ENCODE assay signal across 17 cellular contexts in genomic region chr3:156761713-156762575, GRCh38.
A peak's percentile ranks its signal among the peaks of the same experiment; 100 is the strongest.
DNase-seq lines count a peak whose midpoint lies in the region; FAIRE-seq and TF ChIP-seq lines count a peak whose summit lies in the region.
"Had no signal": no experiment of that assay in that cellular context is flagged by ENCODE, and none has a peak within 500 bp of the region (broad histone marks: within the 10 kb centered on the region; RNA-seq: fewer than 3 reads in every experiment).

No MANE protein-coding gene starts in this region.

- intact Hi-C loops in mammary epithelial cell (cut with micrococcal nuclease), result no loop called here
- intact Hi-C loops in CD4-positive, alpha-beta memory T cell (cut with micrococcal nuclease), result no loop called here
- intact Hi-C loops in ovary (cut with DNase I), result no loop called here

- dilution Hi-C loops in mammary epithelial cell (cut with HindIII; ENCODE audit: low sequenced_read_pairs), result no loop called here

- H3K27me3 ChIP-seq in ACC112 (ENCODE audit: insufficient read depth, low read length) (no peaks in the 10 kb centered on the region), MG63 (no peaks in the 10 kb centered on the region), mammary epithelial cell (ENCODE audit: insufficient read depth, low read length) (no peaks in the 10 kb centered on the region), small intestine (ENCODE audit: control insufficient read depth in 2 of 2, insufficient read depth in 2 of 2, low read length in 2 of 2) (no peaks in the 10 kb centered on the region), ovary (no peaks in the 10 kb centered on the region)
- H3K27me3 ChIP-seq in CD4-positive, alpha-beta memory T cell (ENCODE audit: insufficient read depth, low read length), result no peaks in the 10 kb centered on the region

- H3K4me1 Mint-ChIP-seq in CD4-positive, alpha-beta memory T cell, result peaks cover 0 to 2% (median 0%) of the 10 kb centered on the region in 4 donors
- H3K4me1 Mint-ChIP-seq: activated naive CD8-positive, alpha-beta T cell treated with anti-CD3 and anti-CD28 coated beads, Interleukin-2, amount 50 U/mL, for 24 hours had no signal

- H3K4me3 ChIP-seq in ACC112 (ENCODE audit: low read depth, low read length), result peak overlapping the region; percentile 32; the same call in 1 of the 2 replicates
- H3K4me3 ChIP-seq in MG63, result no peak overlapping the region
- H3K4me3 ChIP-seq in mammary epithelial cell (replicated peaks in 1 of 3; ENCODE audit: insufficient read depth in 1 of 3, low read depth in 2 of 3, low read length in 3 of 3), result no peak overlapping the region
- no peak overlapping the region for H3K4me3 ChIP-seq in CD4-positive, alpha-beta memory T cell (ENCODE audit: low read length in 2 of 2)
- no peak overlapping the region for H3K4me3 ChIP-seq in small intestine (ENCODE audit: low read depth in 1 of 2, low read length in 2 of 2)
- no peak overlapping the region for H3K4me3 ChIP-seq in ovary
- H3K4me3 ChIP-seq: skin epidermis had no signal

- H3K27ac ChIP-seq in ACC112 (ENCODE audit: low read depth, low read length), result peak overlapping the region; percentile 82
- H3K27ac ChIP-seq in mammary epithelial cell (ENCODE audit: insufficient read depth, low read depth, low read length), result peak overlapping the region; percentile 78
- H3K27ac ChIP-seq in CD4-positive, alpha-beta memory T cell (ENCODE audit: low read depth, low read length), result no peak overlapping the region
- no peak overlapping the region for H3K27ac ChIP-seq in small intestine (ENCODE audit: low read depth in 1 of 2, low read length in 1 of 2)
- H3K27ac ChIP-seq in ovary, result no peak overlapping the region
- H3K27ac ChIP-seq: skin epidermis had no signal

- no TSS peak for BruUV-seq in mammary epithelial cell (replicated peaks; lab: Mats Ljungman, UMichigan)

- H3K36me3 ChIP-seq in ACC112 (ENCODE audit: insufficient read depth, low read length) (no peaks in the 10 kb centered on the region), MG63 (no peaks in the 10 kb centered on the region), mammary epithelial cell (ENCODE audit: insufficient read depth, low read length) (no peaks in the 10 kb centered on the region), small intestine (ENCODE audit: control insufficient read depth in 2 of 2, insufficient read depth in 2 of 2, low read length in 2 of 2) (no peaks in the 10 kb centered on the region), ovary (no peaks in the 10 kb centered on the region)
- H3K36me3 ChIP-seq in CD4-positive, alpha-beta memory T cell (ENCODE audit: insufficient read depth, low read length), result no peaks in the 10 kb centered on the region

- in situ Hi-C loops in mammary epithelial cell (cut with MboI; ENCODE audit: low sequenced_read_pairs in 2 of 2) (no loop called here), GM13976 (cut with MboI; ENCODE audit: low sequenced_read_pairs, unreplicated experiment) (no loop called here)

- H3K9ac ChIP-seq in mammary epithelial cell (ENCODE audit: insufficient read depth, low read length), result no peak overlapping the region

- no peaks in the 10 kb centered on the region for H3K79me2 ChIP-seq in ACC112 (ENCODE audit: control insufficient read depth, insufficient read depth, low read length, unreplicated experiment)
- H3K79me2 ChIP-seq in mammary epithelial cell (ENCODE audit: insufficient read depth, low read length), result no peaks in the 10 kb centered on the region

- H2AFZ ChIP-seq in ACC112 (ENCODE audit: low read length, unreplicated experiment) (peak overlapping the region; percentile 33), mammary epithelial cell (ENCODE audit: low read depth, low read length) (peak overlapping the region; percentile 40)

- H3K27me3 Mint-ChIP-seq in CD4-positive, alpha-beta memory T cell, result no peaks in the 10 kb centered on the region
- H3K27me3 Mint-ChIP-seq: activated naive CD8-positive, alpha-beta T cell treated with anti-CD3 and anti-CD28 coated beads, Interleukin-2, amount 50 U/mL, for 24 hours; stimulated activated naive B cell treated with anti-CD40 and anti-IgM and Interleukin-4, amounts not matched to agents 10 μg/mL and 1 μg/mL and 100 μg/mL, for 72 hours had no signal

- CTCF ChIA-PET in mammary epithelial cell (lab: Charles Lee; ENCODE audit: low non-redundant PET), result no interaction called here
- CTCF ChIA-PET in CD4-positive, alpha-beta memory T cell (lab: Charles Lee; ENCODE audit: partially characterized antibody), result interaction anchor here (1.1 kb wide), 1 partner anchor 161 kb away, joined by 3 read pairs; no protein-coding TSS in a partner anchor

- TF ChIP-seq CTCF in mammary epithelial cell (conservative IDR thresholded peaks at IDR 0.05 in 1 of 2, IDR thresholded peaks at IDR 0.05 in 1 of 2; ENCODE audit: extremely low read depth in 1 of 2, insufficient read depth in 1 of 2, low read depth in 1 of 2, low read length in 2 of 2) (peak in 1 of 2 donors; percentile 14), ovary (IDR thresholded peaks at IDR 0.05) (no peak), GM13976 (IDR thresholded peaks at IDR 0.05; ENCODE audit: borderline replicate concordance, control extremely low read depth, extremely low read depth, insufficient read depth, missing control alignments) (no peak)

- H3K36me3 Mint-ChIP-seq in CD4-positive, alpha-beta memory T cell, result no peaks in the 10 kb centered on the region

- peak; percentile 34 for DNase-seq in MG63
- DNase-seq in mammary epithelial cell, result no peak
- peak; percentile 27 for DNase-seq in mucosa of gallbladder (ENCODE audit: low spot score)
- DNase-seq in CD4-positive, alpha-beta memory T cell, result no peak
- DNase-seq in small intestine, result no peak
- no peak for DNase-seq in ovary
- DNase-seq in GM13976 (ENCODE audit: low spot score), result no peak
- DNase-seq: activated CD4-positive, alpha-beta T cell treated with anti-CD3 and anti-CD28 coated beads, Interleukin-2, amount 50 U/mL, for 4 hours; activated naive CD8-positive, alpha-beta T cell treated with anti-CD3 and anti-CD28 coated beads, Interleukin-2, amount 50 U/mL, for 24 hours; activated T-cell treated with anti-CD3 and anti-CD28 coated beads, Interleukin-2, amount 50 U/mL, for 48 hours; glutamatergic neuron; NCI-H1092 treated with DMSO at 0.1 percent for 48 hours; NCI-H226; stimulated activated naive B cell treated with anti-CD40 and anti-IgM and Interleukin-4, amounts not matched to agents 10 μg/mL and 1 μg/mL and 100 μg/mL, for 72 hours had no signal

- POLR2A ChIA-PET in CD4-positive, alpha-beta memory T cell (lab: Charles Lee; ENCODE audit: partially characterized antibody), result interaction anchor here (1.3 kb wide), 1 partner anchor 56 kb away, joined by 3 read pairs; no protein-coding TSS in a partner anchor

- WGBS in mammary epithelial cell (ENCODE audit: low coverage, missing lambda C conversion rate), result 100% methylated on average over 4 of the region's 5 CpGs
- 69 to 78% (median 75%) methylated on average over 5 of the region's 5 CpGs for WGBS in small intestine, 3 donors
- WGBS in ovary, 3 donors, result 71 to 73% (median 73%) methylated on average over 5 of the region's 5 CpGs

- 0 out of 2 replicates have a peak, but pooled peaks cover 2% of the 10 kb centered on the region for H3K9me3 ChIP-seq in MG63
- no peaks in the 10 kb centered on the region for H3K9me3 ChIP-seq in mammary epithelial cell (replicated peaks; ENCODE audit: insufficient read depth, low read length)
- H3K9me3 ChIP-seq in CD4-positive, alpha-beta memory T cell (ENCODE audit: control insufficient read depth in 1 of 2, low read length in 2 of 2), result no peaks in the 10 kb centered on the region
- H3K9me3 ChIP-seq in small intestine (ENCODE audit: control insufficient read depth, low read depth), result no peaks in the 10 kb centered on the region
- no peaks in the 10 kb centered on the region for H3K9me3 ChIP-seq in ovary

- no peak overlapping the region for H3K4me2 ChIP-seq in mammary epithelial cell (ENCODE audit: insufficient read depth, low read depth, low read length)

- no peak for FAIRE-seq in small intestine (lab: Jason Lieb, UNC)
- FAIRE-seq: G401.6 had no signal

- peak overlapping the region in 1 of 7 donors; percentile 3 for H3K27ac Mint-ChIP-seq in CD4-positive, alpha-beta memory T cell
- H3K27ac Mint-ChIP-seq: activated naive CD8-positive, alpha-beta T cell treated with anti-CD3 and anti-CD28 coated beads, Interleukin-2, amount 50 U/mL, for 24 hours had no signal

- no peak for TF ChIP-seq POLR2A in ovary (IDR thresholded peaks at IDR 0.05)

- no peaks in the 10 kb centered on the region for H3K9me3 Mint-ChIP-seq in CD4-positive, alpha-beta memory T cell

- TF ChIP-seq EP300 in ovary (IDR thresholded peaks at IDR 0.05), result no peak

- peaks cover 39% of the 10 kb centered on the region for H3K4me1 ChIP-seq in ACC112 (ENCODE audit: control insufficient read depth, insufficient read depth, low read length, unreplicated experiment)
- peaks cover 35% of the 10 kb centered on the region for H3K4me1 ChIP-seq in mammary epithelial cell (ENCODE audit: insufficient read depth, low read length)
- no peaks in the 10 kb centered on the region for H3K4me1 ChIP-seq in CD4-positive, alpha-beta memory T cell (ENCODE audit: insufficient read depth, low read length)
- H3K4me1 ChIP-seq in small intestine (ENCODE audit: control insufficient read depth in 2 of 2, insufficient read depth in 1 of 2, low read depth in 1 of 2, low read length in 1 of 2), result no peaks in the 10 kb centered on the region
- no peaks in the 10 kb centered on the region for H3K4me1 ChIP-seq in ovary (ENCODE audit: insufficient read depth)

- H4K20me1 ChIP-seq in mammary epithelial cell (ENCODE audit: insufficient read depth, low read length), result no peaks in the 10 kb centered on the region

- no peak overlapping the region for H3K4me3 Mint-ChIP-seq in CD4-positive, alpha-beta memory T cell
- H3K4me3 Mint-ChIP-seq: activated naive CD8-positive, alpha-beta T cell treated with anti-CD3 and anti-CD28 coated beads, Interleukin-2, amount 50 U/mL, for 24 hours; stimulated activated naive B cell treated with anti-CD40 and anti-IgM and Interleukin-4, amounts not matched to agents 10 μg/mL and 1 μg/mL and 100 μg/mL, for 72 hours had no signal

Comparison
In these comparisons a context has a peak if more than half of its experiments do, and no peak if none do; other contexts are left out.
1. H3K27ac ChIP-seq: peak in ACC112 (single experiment) and mammary epithelial cell (single experiment); none in CD4-positive, alpha-beta memory T cell (single experiment), small intestine (0 of 2) and ovary (0 of 2).
2. DNase-seq: peak in MG63 (single experiment) and mucosa of gallbladder (single experiment); none in mammary epithelial cell (single experiment), CD4-positive, alpha-beta memory T cell (0 of 5), small intestine (single experiment), ovary (0 of 5) and GM13976 (single experiment).